In genomic region chr1:46131727-46132528, GRCh38 we compare ENCODE assay signal across 7 cellular contexts. TPM values are rescaled to one million over a fixed set of nuclear protein-coding genes. Genes with fewer than 3 reads are reported as not detected.
DNase-seq lines count a peak whose midpoint lies in the region; ATAC-seq and TF ChIP-seq lines count a peak whose summit lies in the region.

No MANE protein-coding gene starts in this region.

- H3K4me2 ChIP-seq in parathyroid adenoma (ENCODE audit: low read length) = peak overlapping the region; percentile 98

- peak; percentile 25 for DNase-seq in HCEC 1CT
- DNase-seq in NCI-H82 (lab: John Stamatoyannopoulos, UW) = peak; percentile 83
- DNase-seq in activated T-cell treated with anti-CD3 and anti-CD28 coated beads, Interleukin-2, amount 50 U/mL, for 72 hours = peak; percentile 25 to 40
- DNase-seq in mesenteric fat pad (ENCODE audit: low spot score) = no peak

- H3K27ac ChIP-seq in gastroesophageal sphincter = peak overlapping the region; percentile 67 to 97 (median 94)
- H3K27ac ChIP-seq in parathyroid adenoma = peak overlapping the region; percentile 99

- peak overlapping the region; percentile 88 to 96 for H3K4me3 Mint-ChIP-seq in activated T-cell treated with anti-CD3 and anti-CD28 coated beads, Interleukin-2, amount 50 U/mL, for 72 hours

- H3K27me3 ChIP-seq in gastroesophageal sphincter = no peaks in the 10 kb centered on the region
- no peaks in the 10 kb centered on the region for H3K27me3 ChIP-seq in parathyroid adenoma (ENCODE audit: control insufficient read depth, insufficient read depth, low read length)

- H3K36me3 ChIP-seq in gastroesophageal sphincter (no peaks in the 10 kb centered on the region), parathyroid adenoma (ENCODE audit: control insufficient read depth, insufficient read depth, low read length) (no peaks in the 10 kb centered on the region)

- peak overlapping the region; percentile 95 for H2AFZ ChIP-seq in parathyroid adenoma

- no peak for TF ChIP-seq POLR2A in gastroesophageal sphincter (IDR thresholded peaks at IDR 0.05)

- H3K4me1 ChIP-seq in gastroesophageal sphincter (peaks cover 0 to 72% (median 7%) of the 10 kb centered on the region in 3 donors), parathyroid adenoma (no peaks in the 10 kb centered on the region)

- H3K27ac Mint-ChIP-seq in activated T-cell treated with anti-CD3 and anti-CD28 coated beads, Interleukin-2, amount 50 U/mL, for 72 hours = peak overlapping the region; percentile 91

- H3K9me3 Mint-ChIP-seq in activated T-cell treated with anti-CD3 and anti-CD28 coated beads, Interleukin-2, amount 50 U/mL, for 72 hours = no peaks in the 10 kb centered on the region

- H3K4me3 ChIP-seq in gastroesophageal sphincter (peak overlapping the region; percentile 68 to 94), parathyroid adenoma (ENCODE audit: low read depth, low read length) (peak overlapping the region; percentile 80)

- no peaks in the 10 kb centered on the region for H3K79me2 ChIP-seq in parathyroid adenoma

- TF ChIP-seq CTCF in gastroesophageal sphincter (IDR thresholded peaks at IDR 0.05) = no peak
- TF ChIP-seq CTCF in parathyroid adenoma (IDR thresholded peaks at IDR 0.05) = no peak

- no peaks in the 10 kb centered on the region for H3K9me3 ChIP-seq in gastroesophageal sphincter
- H3K9me3 ChIP-seq in parathyroid adenoma (ENCODE audit: control insufficient read depth, low read length) = no peaks in the 10 kb centered on the region

- WGBS in gastroesophageal sphincter (ENCODE audit: low coverage in 1 of 2), 2 donors = 1% methylated on average over 18 to 29 of the region's 38 CpGs

- peaks cover 42% of the 10 kb centered on the region for H3K4me1 Mint-ChIP-seq in activated T-cell treated with anti-CD3 and anti-CD28 coated beads, Interleukin-2, amount 50 U/mL, for 72 hours (ENCODE audit: low read depth)

- H3K9ac ChIP-seq in parathyroid adenoma = peak overlapping the region; percentile 46

- no peak for ATAC-seq in activated T-cell treated with anti-CD3 and anti-CD28 coated beads, Interleukin-2, amount 50 U/mL, for 72 hours (replicated peaks in 1 of 2)
- ATAC-seq in gastroesophageal sphincter (no peak), HG03095 (IDR thresholded peaks at IDR 0.05; ENCODE audit: unreplicated experiment) (no peak)

- TF ChIP-seq EP300 in gastroesophageal sphincter (IDR thresholded peaks at IDR 0.05) = no peak

- H3K27me3 Mint-ChIP-seq in activated T-cell treated with anti-CD3 and anti-CD28 coated beads, Interleukin-2, amount 50 U/mL, for 72 hours (ENCODE audit: low read depth) = peaks cover 78% of the 10 kb centered on the region

- H3K36me3 Mint-ChIP-seq in activated T-cell treated with anti-CD3 and anti-CD28 coated beads, Interleukin-2, amount 50 U/mL, for 72 hours (ENCODE audit: insufficient read depth in 2 of 2) = peaks cover 4 to 6% of the 10 kb centered on the region in 2 donors

RNA-seq across cellular contexts. Expression of gene PIK3R3, which starts 0.5 kb away (rescaled TPM):
- total RNA-seq in activated T-cell treated with anti-CD3 and anti-CD28 coated beads, Interleukin-2, amount 50 U/mL, for 72 hours = under 1 TPM; 0.89 to 0.93 TPM
- total RNA-seq in gastroesophageal sphincter (10 to 100 TPM; 21.7 to 34.7 (median 28.2) TPM), mesenteric fat pad (72.6 TPM)

RNA-seq across cellular contexts. Expression of gene TSPAN1, which starts 43.0 kb away (rescaled TPM):
- under 1 TPM; 0.30 to 0.34 TPM for total RNA-seq in activated T-cell treated with anti-CD3 and anti-CD28 coated beads, Interleukin-2, amount 50 U/mL, for 72 hours
- 10 to 100 TPM in 1 of 4 donors, 1 to 10 TPM in 3; 1.0 to 11.0 (median 1.7) TPM for total RNA-seq in gastroesophageal sphincter
- 1.2 TPM for total RNA-seq in mesenteric fat pad

RNA-seq across cellular contexts. Expression of gene P3R3URF, which starts 44.4 kb away (rescaled TPM):
- total RNA-seq in activated T-cell treated with anti-CD3 and anti-CD28 coated beads, Interleukin-2, amount 50 U/mL, for 72 hours = not detected
- total RNA-seq in gastroesophageal sphincter (not detected), mesenteric fat pad (not detected)

Comparison
In these comparisons a context has a peak if more than half of its experiments do, and no peak if none do; other contexts are left out.
1. RNA of gene PIK3R3, which starts 0.5 kb away (total RNA-seq): 72.6 TPM in mesenteric fat pad (single experiment) and 21.7 to 34.7 TPM in gastroesophageal sphincter; 0.89 to 0.93 TPM in activated T-cell treated with anti-CD3 and anti-CD28 coated beads, Interleukin-2, amount 50 U/mL, for 72 hours; every median in the first group is over 10 times any median in the second.